Comparison of ENCODE assay signal across 2 cellular contexts in genomic region chr1:204104331-204105222, GRCh38.
TF ChIP-seq lines count a peak whose summit lies in the region.

No MANE protein-coding gene starts in this region.

TF ChIP-seq in A549, 52 proteins besides CTCF, POLR2A, EP300 and RAD21:
- no peak for TF ChIP-seq CBX2 (IDR thresholded peaks at IDR 0.05; ENCODE audit: borderline replicate concordance, low read depth)
- TF ChIP-seq ZC3H11A (IDR thresholded peaks at IDR 0.05): no peak
- TF ChIP-seq HDAC2 (IDR thresholded peaks at IDR 0.05): no peak
- no peak for TF ChIP-seq MYC (IDR thresholded peaks at IDR 0.05; ENCODE audit: borderline replicate concordance, low read length)
- TF ChIP-seq SMC3 (IDR thresholded peaks at IDR 0.05): no peak
- TF ChIP-seq FOSL2 (IDR thresholded peaks at IDR 0.05): peak; percentile 34; the same call in 1 of the 2 replicates
- TF ChIP-seq FOSL2 (CRISPR knock-in tag; IDR thresholded peaks at IDR 0.05): peak; percentile 65
- TF ChIP-seq, protein P1, sequence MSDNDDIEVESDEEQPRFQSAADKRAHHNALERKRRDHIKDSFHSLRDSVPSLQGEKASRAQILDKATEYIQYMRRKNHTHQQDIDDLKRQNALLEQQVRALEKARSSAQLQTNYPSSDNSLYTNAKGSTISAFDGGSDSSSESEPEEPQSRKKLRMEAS (IDR thresholded peaks at IDR 0.05): no peak
- no peak for TF ChIP-seq JUNB (IDR thresholded peaks at IDR 0.05)
- TF ChIP-seq MAFK (IDR thresholded peaks at IDR 0.05; ENCODE audit: partially characterized antibody): no peak
- TF ChIP-seq GATA3 (IDR thresholded peaks at IDR 0.05; ENCODE audit: borderline replicate concordance): peak; percentile 85
- TF ChIP-seq POLR2AphosphoS2 (conservative IDR thresholded peaks at IDR 0.05; ENCODE audit: low read length): no peak
- TF ChIP-seq RCOR1 (IDR thresholded peaks at IDR 0.05; ENCODE audit: low read depth, low read length): no peak
- TF ChIP-seq SREBF2 (IDR thresholded peaks at IDR 0.05): no peak

TF ChIP-seq in GM12878, 131 proteins besides CTCF, POLR2A, EP300 and RAD21:
- TF ChIP-seq IKZF1 (conservative IDR thresholded peaks at IDR 0.05) (peak; percentile 46), DPF2 (IDR thresholded peaks at IDR 0.05) (0 out of 2 replicates have a peak, but pooled peaks have one; percentile 48), ZNF207 (IDR thresholded peaks at IDR 0.05; ENCODE audit: borderline replicate concordance) (no peak), MEF2B (IDR thresholded peaks at IDR 0.05; ENCODE audit: partially characterized antibody, poor library complexity, severe bottlenecking) (peak; percentile 78), EED (IDR thresholded peaks at IDR 0.05; ENCODE audit: low read depth) (no peak), STAT1 (conservative IDR thresholded peaks at IDR 0.05) (no peak), GATAD2B (conservative IDR thresholded peaks at IDR 0.05; ENCODE audit: low read depth) (0 out of 2 replicates have a peak, but pooled peaks have one; percentile 21)
